28 cellular contexts compared by ENCODE assay signal in the genomic region with DNA sequence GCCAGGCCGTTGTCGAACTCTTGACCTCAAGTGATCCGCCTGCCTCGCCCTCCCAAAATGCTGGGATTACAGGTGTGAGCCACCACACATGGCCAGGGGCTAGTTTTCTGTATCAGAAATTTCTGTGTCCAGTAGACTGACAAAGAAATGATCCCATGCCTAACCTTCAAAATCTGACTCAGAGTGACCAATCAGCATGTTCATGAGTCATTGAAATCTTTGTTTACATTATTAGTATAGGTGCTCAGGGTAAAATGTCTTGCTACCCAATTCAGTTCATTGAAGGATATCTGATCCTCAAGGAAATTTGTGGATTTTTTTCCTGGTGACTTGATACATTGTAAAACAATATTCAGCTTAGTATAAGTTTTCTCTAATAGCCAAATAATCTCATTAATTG. TPM values are rescaled to one million over a fixed set of nuclear protein-coding genes. Genes with fewer than 3 reads are reported as not detected.
DNase-seq lines count a peak whose midpoint lies in the region; ATAC-seq, FAIRE-seq and TF ChIP-seq lines count a peak whose summit lies in the region.
"Had no signal": no experiment of that assay in that cellular context is flagged by ENCODE, and none has a peak within 500 bp of the region (broad histone marks: within the 10 kb centered on the region; RNA-seq: fewer than 3 reads in every experiment).

No MANE protein-coding gene starts in this region.

- H3K4me2 ChIP-seq in GM12878 (ENCODE audit: control insufficient read depth, insufficient read depth): no peak overlapping the region

- H3K36me3 Mint-ChIP-seq in stimulated activated effector memory CD8-positive, alpha-beta T cell treated with anti-CD3 and anti-CD28 coated beads, Interleukin-12 subunit alpha, Interleukin-12 subunit beta, amount 100 ng/mL, for 72 hours: no peaks in the 10 kb centered on the region
- H3K36me3 Mint-ChIP-seq: activated naive CD8-positive, alpha-beta T cell treated with anti-CD3 and anti-CD28 coated beads for 36 hours; type B pancreatic cell had no signal

- DNase-seq in ELR (ENCODE audit: low read depth) (peak; percentile 85), M059J (ENCODE audit: low read depth) (peak; percentile 80), GM12878 (ENCODE audit: low read depth, low spot score) (no peak), iris pigment epithelial cell (ENCODE audit: low read depth) (peak; percentile 51), NK-92 (lab: John Stamatoyannopoulos, UW; ENCODE audit: unreplicated experiment) (no peak), NCI-H1092 treated with DMSO at 0.1 percent for 48 hours (lab: John Stamatoyannopoulos, UW) (no peak)
- DNase-seq in stimulated activated effector memory CD8-positive, alpha-beta T cell treated with anti-CD3 and anti-CD28 coated beads, Interleukin-12 subunit alpha, Interleukin-12 subunit beta, amount 100 ng/mL, for 72 hours (ENCODE audit: low spot score in 2 of 2): no peak
- DNase-seq: activated CD4-positive, alpha-beta T cell treated with anti-CD3 and anti-CD28 coated beads, Interleukin-2, amount 10 ng/mL, durations not matched to agents 24 days and 14 days; activated CD8-positive, alpha-beta memory T cell treated with anti-CD3 and anti-CD28 coated beads, Interleukin-2, amount 50 U/mL, for 4 hours; activated naive CD8-positive, alpha-beta T cell treated with anti-CD3 and anti-CD28 coated beads for 36 hours; body of pancreas; foreskin melanocyte; KG1; kidney; NCI-H2029; nucleus accumbens; SHP77; stimulated activated CD4-positive, alpha-beta T cell treated with anti-CD3 and anti-CD28 coated beads, Interleukin-12 subunit alpha, Interleukin-12 subunit beta, amount 100 ng/mL, for 4 hours; T-helper 1 cell had no signal

- BruUV-seq in GM12878 (replicated peaks; lab: Mats Ljungman, UMichigan): no TSS peak

- no peak overlapping the region for H2AFZ ChIP-seq in GM12878 (ENCODE audit: control insufficient read depth, low read depth, low read length)

- ATAC-seq in GM12878: no peak
- no peak for ATAC-seq in GM19395 (IDR thresholded peaks at IDR 0.05; ENCODE audit: unreplicated experiment)
- ATAC-seq in stimulated activated effector memory CD8-positive, alpha-beta T cell treated with anti-CD3 and anti-CD28 coated beads, Interleukin-12 subunit alpha, Interleukin-12 subunit beta, amount 100 ng/mL, for 72 hours: no peak
- ATAC-seq: body of pancreas had no signal

- TF ChIP-seq RAD21 in GM12878 (IDR thresholded peaks at IDR 0.05; ENCODE audit: insufficient read depth, low read depth, low read length): no peak

- no peaks in the 10 kb centered on the region for H3K36me3 ChIP-seq in GM12878 (ENCODE audit: control insufficient read depth in 2 of 2, insufficient read depth in 2 of 2, low read length in 1 of 2)
- H3K36me3 ChIP-seq: right atrium auricular region had no signal

- no peak overlapping the region for H3K27ac Mint-ChIP-seq in stimulated activated effector memory CD8-positive, alpha-beta T cell treated with anti-CD3 and anti-CD28 coated beads, Interleukin-12 subunit alpha, Interleukin-12 subunit beta, amount 100 ng/mL, for 72 hours
- H3K27ac Mint-ChIP-seq: activated CD4-positive, alpha-beta T cell treated with anti-CD3 and anti-CD28 coated beads, Interleukin-2, amount 10 ng/mL, durations not matched to agents 24 days and 14 days; activated naive CD8-positive, alpha-beta T cell treated with anti-CD3 and anti-CD28 coated beads for 36 hours; activated T-helper 2 cell treated with anti-CD3 and anti-CD28 coated beads, Interferon-gamma antibody, Interleukin-2, Interleukin-4, amounts not matched to agents 10 μg/mL and 5 μg/mL and 100 μg/mL, durations not matched to agents 14 hours and 24 hours and 36 hours; type B pancreatic cell had no signal

- no peaks in the 10 kb centered on the region for H3K9me3 Mint-ChIP-seq in stimulated activated effector memory CD8-positive, alpha-beta T cell treated with anti-CD3 and anti-CD28 coated beads, Interleukin-12 subunit alpha, Interleukin-12 subunit beta, amount 100 ng/mL, for 72 hours
- H3K9me3 Mint-ChIP-seq: activated CD4-positive, alpha-beta T cell treated with anti-CD3 and anti-CD28 coated beads, Interleukin-2, amount 10 ng/mL, durations not matched to agents 24 days and 14 days; activated naive CD8-positive, alpha-beta T cell treated with anti-CD3 and anti-CD28 coated beads for 36 hours; activated T-helper 2 cell treated with anti-CD3 and anti-CD28 coated beads, Interferon-gamma antibody, Interleukin-2, Interleukin-4, amounts not matched to agents 10 μg/mL and 5 μg/mL and 100 μg/mL, durations not matched to agents 14 hours and 24 hours and 36 hours; type B pancreatic cell had no signal

- no peaks in the 10 kb centered on the region for H3K79me2 ChIP-seq in GM12878 (ENCODE audit: control insufficient read depth, insufficient read depth, low read length)

- no peak for TF ChIP-seq POLR2A in GM12878 (IDR thresholded peaks at IDR 0.05; ENCODE audit: low read depth, low read length)

- WGBS in GM12878 (ENCODE audit: insufficient coverage, insufficient replicate concordance, low lambda C conversion rate, missing lambda C conversion rate): 79% methylated on average over 4 of the region's 4 CpGs

- SMC1A ChIA-PET in GM12878 (lab: Charles Lee; ENCODE audit: uncharacterized antibody, unreplicated experiment): interaction anchor here (1.0 to 1.1 kb wide), 2 partner anchors 10 to 130 kb away, joined by 3 to 4 read pairs; no protein-coding TSS in a partner anchor

- no peaks in the 10 kb centered on the region; the same call in 2 of the 3 replicates for H3K9me3 ChIP-seq in GM12878 (replicated peaks; ENCODE audit: control insufficient read depth, insufficient read depth, low read length)
- H3K9me3 ChIP-seq: body of pancreas, right atrium auricular region had no signal

- H4K20me1 ChIP-seq in GM12878 (ENCODE audit: control insufficient read depth, insufficient read depth): no peaks in the 10 kb centered on the region

- no peaks in the 10 kb centered on the region for H3K27me3 ChIP-seq in GM12878 (replicated peaks in 1 of 2; ENCODE audit: control insufficient read depth in 2 of 2, insufficient read depth in 2 of 2, low read length in 1 of 2)
- H3K27me3 ChIP-seq: body of pancreas, right atrium auricular region had no signal

- no peak overlapping the region for H3K4me3 ChIP-seq in GM12878
- H3K4me3 ChIP-seq: body of pancreas, coronary artery, right atrium auricular region had no signal

- in situ Hi-C loops in GM12878 (cut with MboI): no loop called here

- POLR2A ChIA-PET in GM12878 (lab: Charles Lee): no interaction called here

- no peaks in the 10 kb centered on the region for H3K4me1 Mint-ChIP-seq in stimulated activated effector memory CD8-positive, alpha-beta T cell treated with anti-CD3 and anti-CD28 coated beads, Interleukin-12 subunit alpha, Interleukin-12 subunit beta, amount 100 ng/mL, for 72 hours
- H3K4me1 Mint-ChIP-seq: activated CD4-positive, alpha-beta T cell treated with anti-CD3 and anti-CD28 coated beads, Interleukin-2, amount 10 ng/mL, durations not matched to agents 24 days and 14 days; activated naive CD8-positive, alpha-beta T cell treated with anti-CD3 and anti-CD28 coated beads for 36 hours had no signal

- FAIRE-seq in GM12878 (lab: Jason Lieb, UNC): no peak
- FAIRE-seq: endometrium, GM18507, kidney had no signal

- no peak overlapping the region for H3K9ac ChIP-seq in GM12878 (ENCODE audit: control insufficient read depth, insufficient read depth, low read length)

- no peak overlapping the region for H3K27ac ChIP-seq in GM12878 (ENCODE audit: control insufficient read depth, insufficient read depth)
- H3K27ac ChIP-seq: body of pancreas, coronary artery, right atrium auricular region had no signal

- no peak for TF ChIP-seq EP300 in GM12878 (IDR thresholded peaks at IDR 0.05; ENCODE audit: borderline replicate concordance in 1 of 2, control insufficient read depth in 1 of 2, low read depth in 2 of 2, low read length in 2 of 2)

- CTCF ChIA-PET in GM12878 (lab: Yijun Ruan, JAX): interaction anchor here (0.8 kb wide), 1 partner anchor 9 kb away, joined by 3 read pairs; no protein-coding TSS in a partner anchor

- TF ChIP-seq CTCF in GM12878 (IDR thresholded peaks at IDR 0.05 in 2 of 3, conservative IDR thresholded peaks at IDR 0.05 in 1 of 3; ENCODE audit: control insufficient read depth in 2 of 3, extremely low read depth in 1 of 3, insufficient read depth in 1 of 3, low read depth in 3 of 3, low read length in 3 of 3): no peak

- RAD21 ChIA-PET in GM12878 (lab: Charles Lee; ENCODE audit: unreplicated experiment): no interaction called here

- H3K4me1 ChIP-seq in GM12878 (ENCODE audit: control insufficient read depth, insufficient read depth, low read length): peaks cover 7% of the 10 kb centered on the region
- H3K4me1 ChIP-seq: body of pancreas, right atrium auricular region had no signal

- intact Hi-C loops in GM12878 (cut with micrococcal nuclease; ENCODE audit: unreplicated experiment): no loop called here

- no peak overlapping the region for H3K4me3 Mint-ChIP-seq in stimulated activated effector memory CD8-positive, alpha-beta T cell treated with anti-CD3 and anti-CD28 coated beads, Interleukin-12 subunit alpha, Interleukin-12 subunit beta, amount 100 ng/mL, for 72 hours
- H3K4me3 Mint-ChIP-seq: activated CD4-positive, alpha-beta T cell treated with anti-CD3 and anti-CD28 coated beads, Interleukin-2, amount 10 ng/mL, durations not matched to agents 24 days and 14 days; activated naive CD8-positive, alpha-beta T cell treated with anti-CD3 and anti-CD28 coated beads for 36 hours; type B pancreatic cell had no signal

RNA-seq across cellular contexts. Expression of gene LDLRAD2, which starts 11.0 kb away (rescaled TPM):
- not detected in 2 replicates for total RNA-seq in M059J (2014; rRNA removed; shearing (Covaris generic))
- total RNA-seq in GM12878 (2013; cell fraction: nucleolus; rRNA removed): not detected in 2 replicates
- total RNA-seq in GM12878 (2014; rRNA removed) (0.23 TPM in 1 of 2 replicates, not detected in the other), GM12878 (2014; rRNA removed; fragmentation: Illumina TruSeq; extraction: Trizol) (not detected in 2 replicates), GM12878 (2021) (0.08 TPM in 1 of 2 replicates, not detected in the other)
- polyA plus RNA-seq in GM12878 (2011; ENCODE audit: low read depth): not detected
- polyA plus RNA-seq in GM12878 (2011; rRNA removed) (not detected in 2 replicates), GM12878 (2014; fragmentation: Illumina TruSeq; extraction: Trizol) (not detected in 2 replicates), GM12878 (2014; fragmentation: Nextera tagmentation; extraction: Ambion mirVana) (under 1 TPM in 1 of 2 experiments, not detected in 1; 0.11 TPM), GM12878 (2014; rRNA removed) (0.04 TPM in 1 of 2 replicates, not detected in the other), GM12878 (2016; fragmentation: Nextera tagmentation; extraction: Ambion mirVana) (not detected)
- polyA plus RNA-seq in GM12878 (2011; cell fraction: cytosol; rRNA removed): 0.01 TPM in 1 of 2 replicates, not detected in the other
- polyA plus RNA-seq in GM12878 (2011; cell fraction: nucleus; rRNA removed): 0.04 and 0.06 TPM in 2 replicates
- polyA plus RNA-seq in GM12878 (2012): 0.13 and 0.28 TPM in 2 replicates
- not detected in 2 replicates for polyA minus RNA-seq in GM12878 (2011; rRNA and poly(A)+ RNA removed)
- polyA minus RNA-seq in GM12878 (2011; cell fraction: cytosol; rRNA and poly(A)+ RNA removed): not detected in 2 replicates
- not detected in 2 replicates for polyA minus RNA-seq in GM12878 (2011; cell fraction: nucleus; rRNA and poly(A)+ RNA removed)
- total RNA-seq: activated T-helper 2 cell treated with anti-CD3 and anti-CD28 coated beads, Interferon-gamma antibody, Interleukin-2, Interleukin-4, amounts not matched to agents 10 μg/mL and 5 μg/mL and 100 μg/mL, durations not matched to agents 14 hours and 24 hours and 36 hours; lung microvascular endothelial cell; NCI-H460; right atrium auricular region had no signal

RNA-seq across cellular contexts. Expression of gene USP48, which starts 18.2 kb away (rescaled TPM):
- total RNA-seq in M059J (2014; rRNA removed; shearing (Covaris generic)): 22.5 and 34.2 TPM in 2 replicates
- total RNA-seq in GM12878 (2013; cell fraction: nucleolus; rRNA removed): 676 and 708 TPM in 2 replicates
- total RNA-seq in GM12878 (2014; rRNA removed) (59.0 and 70.8 TPM in 2 replicates), GM12878 (2014; rRNA removed; fragmentation: Illumina TruSeq; extraction: Trizol) (69.9 and 80.4 TPM in 2 replicates), GM12878 (2021) (96.6 and 99.3 TPM in 2 replicates)
- 58.8 TPM for polyA plus RNA-seq in GM12878 (2011; ENCODE audit: low read depth)
- polyA plus RNA-seq in GM12878 (2011; rRNA removed) (104 and 161 TPM in 2 replicates), GM12878 (2014; fragmentation: Illumina TruSeq; extraction: Trizol) (81.1 and 116 TPM in 2 replicates), GM12878 (2014; fragmentation: Nextera tagmentation; extraction: Ambion mirVana) (10 to 100 TPM; 21.2 to 39.0 TPM), GM12878 (2014; rRNA removed) (53.9 and 68.2 TPM in 2 replicates), GM12878 (2016; fragmentation: Nextera tagmentation; extraction: Ambion mirVana) (100 to 1,000 TPM in 1 of 2 experiments, 10 to 100 TPM in 1; 95.2 to 115 TPM)
- polyA plus RNA-seq in GM12878 (2011; cell fraction: cytosol; rRNA removed): 28.8 and 36.5 TPM in 2 replicates
- polyA plus RNA-seq in GM12878 (2011; cell fraction: nucleus; rRNA removed): 106 and 121 TPM in 2 replicates
- polyA plus RNA-seq in GM12878 (2012): 83.2 and 96.2 TPM in 2 replicates
- polyA minus RNA-seq in GM12878 (2011; rRNA and poly(A)+ RNA removed): 75.9 and 98.8 TPM in 2 replicates
- polyA minus RNA-seq in GM12878 (2011; cell fraction: cytosol; rRNA and poly(A)+ RNA removed): 30.8 and 37.0 TPM in 2 replicates
- 81.0 and 94.2 TPM in 2 replicates for polyA minus RNA-seq in GM12878 (2011; cell fraction: nucleus; rRNA and poly(A)+ RNA removed)

Comparison
In these comparisons a context has a peak if more than half of its experiments do, and no peak if none do; other contexts are left out.
1. DNase-seq: peak in ELR (single experiment), M059J (single experiment) and iris pigment epithelial cell (single experiment); none in GM12878 (single experiment), NK-92 (single experiment), stimulated activated effector memory CD8-positive, alpha-beta T cell treated with anti-CD3 and anti-CD28 coated beads, Interleukin-12 subunit alpha, Interleukin-12 subunit beta, amount 100 ng/mL, for 72 hours (0 of 2) and NCI-H1092 treated with DMSO at 0.1 percent for 48 hours (single experiment).